Comparison of ENCODE assay signal across 20 cellular contexts in the genomic region with DNA sequence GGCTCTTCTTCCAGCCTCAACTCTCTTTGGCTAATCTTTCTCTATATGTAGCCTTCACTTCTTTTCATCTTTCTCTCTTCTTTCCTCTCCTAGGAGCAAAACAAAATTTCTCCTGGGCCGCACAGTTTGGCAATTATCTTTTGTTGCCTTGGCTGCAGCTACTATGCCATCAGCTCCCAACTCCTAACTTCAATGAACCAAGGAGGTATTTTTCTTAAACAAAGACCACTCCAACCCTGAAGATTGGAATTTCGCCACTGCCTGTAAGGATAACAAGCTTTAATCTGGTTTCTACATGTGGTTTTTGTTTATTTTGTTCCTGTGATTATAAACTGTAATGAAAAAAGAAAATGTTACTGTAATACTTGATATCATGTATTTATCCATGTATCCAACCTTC. TPM values are rescaled to one million over a fixed set of nuclear protein-coding genes. Genes with fewer than 3 reads are reported as not detected.
DNase-seq lines count a peak whose midpoint lies in the region; ATAC-seq, FAIRE-seq and TF ChIP-seq lines count a peak whose summit lies in the region.
"Had no signal": no experiment of that assay in that cellular context is flagged by ENCODE, and none has a peak within 500 bp of the region (broad histone marks: within the 10 kb centered on the region; RNA-seq: fewer than 3 reads in every experiment).

No MANE protein-coding gene starts in this region.

- FAIRE-seq in H1 (lab: Jason Lieb, UNC) = no peak
- no peak for FAIRE-seq in urothelium cell line (lab: Jason Lieb, UNC)
- FAIRE-seq: GM12892, GM18507 had no signal

- WGBS in H1 (ENCODE audit: extremely low coverage in 1 of 2, insufficient coverage in 1 of 2, insufficient read length in 1 of 2, insufficient replicate concordance in 2 of 2, low coverage in 1 of 2, low lambda C conversion rate in 2 of 2, missing lambda C conversion rate in 1 of 2), 2 experiments = 92% methylated on average over 2 of the region's 2 CpGs; no CpG with 5 or more reads in 1 of the 2 experiments
- WGBS in thyroid gland, 2 donors = 30 to 36% methylated on average over 2 of the region's 2 CpGs

- H3K9ac ChIP-seq in H1 (replicated peaks in 1 of 4; ENCODE audit: extremely low read depth in 1 of 4, low read depth in 3 of 4, low read length in 3 of 4) = no peak overlapping the region
- H3K9ac ChIP-seq: BLaER1 treated with 17β-estradiol and CSF1 and Interleukin-3, amounts not matched to agents 10 nM and 100 nM; GM23248 had no signal

- no peak overlapping the region for H2BK15ac ChIP-seq in H1 (ENCODE audit: low read length)

- CTCF ChIA-PET in H1 (lab: Charles Lee; ENCODE audit: partially characterized antibody) = interaction anchor here (0.6 to 1.5 kb wide), 4 partner anchors 14 to 787 kb away, joined by 3 to 4 read pairs (median 3); partner anchors contain the start of gene COIL

- no peaks in the 10 kb centered on the region for H4K20me1 ChIP-seq in H1 (replicated peaks in 1 of 2; ENCODE audit: control insufficient read depth in 1 of 2, insufficient read depth in 2 of 2, low read length in 2 of 2)
- H4K20me1 ChIP-seq: BLaER1 treated with 17β-estradiol and CSF1 and Interleukin-3, amounts not matched to agents 10 nM and 100 nM had no signal

- H3K23ac ChIP-seq in H1 (ENCODE audit: insufficient read length) = no peak overlapping the region

- H3K79me2 ChIP-seq in H1 (ENCODE audit: control insufficient read depth in 1 of 2, insufficient read depth in 2 of 2, low read length in 2 of 2) = peaks cover 0 to 3% of the 10 kb centered on the region in 2 experiments; a peak in 1 of 4 replicates

- no peaks in the 10 kb centered on the region for H3K79me1 ChIP-seq in H1 (ENCODE audit: low read depth, low read length)

- no peak for TF ChIP-seq CTCF in natural killer cell (IDR thresholded peaks at IDR 0.05)
- no peak for TF ChIP-seq CTCF in H1 (IDR thresholded peaks at IDR 0.05; ENCODE audit: control extremely low read depth in 1 of 3, insufficient read depth in 1 of 3, low read depth in 1 of 3, low read length in 3 of 3)
- TF ChIP-seq CTCF in thyroid gland (IDR thresholded peaks at IDR 0.05) = no peak

- no peak for ATAC-seq in natural killer cell
- ATAC-seq in natural killer cell treated with Interleukin-12 subunit alpha and Interleukin-12 subunit beta and Interleukin-15 and Interleukin-18, amount 100 ng/mL, for 72 hours = no peak
- ATAC-seq: HCT116 had no signal

- peaks cover 13 to 17% of the 10 kb centered on the region in 2 donors for H3K4me1 Mint-ChIP-seq in natural killer cell
- H3K4me1 Mint-ChIP-seq in natural killer cell treated with Interleukin-12 subunit alpha and Interleukin-12 subunit beta and Interleukin-15 and Interleukin-18, amount 100 ng/mL, for 72 hours (ENCODE audit: low read depth in 2 of 2) = peaks cover 12 to 16% of the 10 kb centered on the region in 2 donors

- no peak overlapping the region for H3K4ac ChIP-seq in H1 (replicated peaks; ENCODE audit: insufficient read length, low read depth, low read length)

- no peak for TF ChIP-seq RAD21 in H1 (IDR thresholded peaks at IDR 0.05 in 1 of 2, conservative IDR thresholded peaks at IDR 0.05 in 1 of 2; ENCODE audit: low read depth in 2 of 2, low read length in 2 of 2)

- no peak overlapping the region for H4K8ac ChIP-seq in H1 (ENCODE audit: extremely low read depth, insufficient read depth, low read length)

- H2BK12ac ChIP-seq in H1 (ENCODE audit: low read depth, low read length) = no peak overlapping the region

- TF ChIP-seq POLR2A in H1 (IDR thresholded peaks at IDR 0.05; ENCODE audit: control extremely low read depth in 1 of 2, low read depth in 2 of 2, low read length in 2 of 2) (no peak), thyroid gland (IDR thresholded peaks at IDR 0.05) (no peak)

- TF ChIP-seq EP300 in H1 (IDR thresholded peaks at IDR 0.05; ENCODE audit: borderline replicate concordance in 1 of 2, low read depth in 2 of 2, low read length in 2 of 2) = no peak

- H3K27me3 ChIP-seq in H1 (replicated peaks in 1 of 4; ENCODE audit: control insufficient read depth in 3 of 4, extremely low read depth in 1 of 4, insufficient read depth in 3 of 4, low read length in 3 of 4) (no peaks in the 10 kb centered on the region), thyroid gland (no peaks in the 10 kb centered on the region)
- H3K27me3 ChIP-seq: BLaER1 treated with 17β-estradiol and CSF1 and Interleukin-3, amounts not matched to agents 10 nM and 100 nM had no signal

- no peak overlapping the region for H4K91ac ChIP-seq in H1 (replicated peaks; ENCODE audit: insufficient read length, low read length)

- intact Hi-C loops in natural killer cell (cut with micrococcal nuclease) = no loop called here
- intact Hi-C loops in thyroid gland (cut with DNase I) = no loop called here

- H3K9me3 ChIP-seq in H1 (ENCODE audit: insufficient read depth in 2 of 2, low read depth in 1 of 2, low read length in 1 of 2) (peaks cover 4 to 18% of the 10 kb centered on the region in 2 experiments; a peak in 2 of 4 replicates), thyroid gland (no peaks in the 10 kb centered on the region)

- H3K4me3 Mint-ChIP-seq in natural killer cell = peak overlapping the region; percentile 14
- no peak overlapping the region for H3K4me3 Mint-ChIP-seq in natural killer cell treated with Interleukin-12 subunit alpha and Interleukin-12 subunit beta and Interleukin-15 and Interleukin-18, amount 100 ng/mL, for 72 hours
- H3K4me3 Mint-ChIP-seq: HFFc6 had no signal

- no peak overlapping the region for H3K56ac ChIP-seq in H1 (replicated peaks; ENCODE audit: insufficient read length, low read depth, low read length)

- H3K14ac ChIP-seq in H1 (ENCODE audit: insufficient read length) = no peak overlapping the region

- H3K27ac Mint-ChIP-seq in natural killer cell = no peak overlapping the region
- no peak overlapping the region for H3K27ac Mint-ChIP-seq in natural killer cell treated with Interleukin-12 subunit alpha and Interleukin-12 subunit beta and Interleukin-15 and Interleukin-18, amount 100 ng/mL, for 72 hours
- H3K27ac Mint-ChIP-seq: B cell; CD8-positive, alpha-beta memory T cell; HFFc6 had no signal

- H2BK5ac ChIP-seq in H1 (ENCODE audit: low read depth, low read length) = no peak overlapping the region

- no peak overlapping the region for H2BK20ac ChIP-seq in H1 (ENCODE audit: low read length)

- H3K23me2 ChIP-seq in H1 (ENCODE audit: low read depth, low read length) = peaks cover 2% of the 10 kb centered on the region; the same call in 1 of the 2 replicates

- no peak overlapping the region for H2AK5ac ChIP-seq in H1 (ENCODE audit: low read depth, low read length)

- no peaks in the 10 kb centered on the region for H3K9me3 Mint-ChIP-seq in natural killer cell
- H3K9me3 Mint-ChIP-seq in natural killer cell treated with Interleukin-12 subunit alpha and Interleukin-12 subunit beta and Interleukin-15 and Interleukin-18, amount 100 ng/mL, for 72 hours = no peaks in the 10 kb centered on the region
- H3K9me3 Mint-ChIP-seq: HFFc6 had no signal

- no peak overlapping the region for H3K4me2 ChIP-seq in H1 (ENCODE audit: insufficient read depth in 1 of 2, low read depth in 2 of 2, low read length in 2 of 2)

- no peak overlapping the region for H2BK120ac ChIP-seq in H1 (replicated peaks; ENCODE audit: low read depth, low read length)

- no peaks in the 10 kb centered on the region; a peak in 2 of 8 replicates for H3K36me3 ChIP-seq in H1 (ENCODE audit: control insufficient read depth in 2 of 4, insufficient read depth in 4 of 4, low read length in 3 of 4)
- H3K36me3 ChIP-seq in thyroid gland = no peaks in the 10 kb centered on the region

- H3K27ac ChIP-seq in H1 (ENCODE audit: low read depth, low read length) (no peak overlapping the region), thyroid gland (peak overlapping the region; percentile 54 to 73 (median 68))
- H3K27ac ChIP-seq: BLaER1 treated with 17β-estradiol and CSF1 and Interleukin-3, amounts not matched to agents 10 nM and 100 nM; GM23248; HL-60 had no signal

- no peaks in the 10 kb centered on the region for H3K36me3 Mint-ChIP-seq in natural killer cell
- no peaks in the 10 kb centered on the region for H3K36me3 Mint-ChIP-seq in natural killer cell treated with Interleukin-12 subunit alpha and Interleukin-12 subunit beta and Interleukin-15 and Interleukin-18, amount 100 ng/mL, for 72 hours

- peak overlapping the region; percentile 6; the same call in 1 of the 2 replicates for H2AFZ ChIP-seq in H1 (ENCODE audit: low read length)
- H2AFZ ChIP-seq: GM23248 had no signal

- H3K27me3 Mint-ChIP-seq in natural killer cell (ENCODE audit: low read depth in 2 of 2) = peaks cover 6 to 17% of the 10 kb centered on the region in 2 donors
- peaks cover 8 to 11% of the 10 kb centered on the region in 2 donors for H3K27me3 Mint-ChIP-seq in natural killer cell treated with Interleukin-12 subunit alpha and Interleukin-12 subunit beta and Interleukin-15 and Interleukin-18, amount 100 ng/mL, for 72 hours
- H3K27me3 Mint-ChIP-seq: B cell had no signal

- H3K4me3 ChIP-seq in H1 (ENCODE audit: extremely low read depth in 1 of 4, insufficient read depth in 2 of 4, low read depth in 3 of 4, low read length in 4 of 4) (no peak overlapping the region), thyroid gland (replicated peaks in 1 of 3) (no peak overlapping the region)
- H3K4me3 ChIP-seq: BLaER1 treated with 17β-estradiol and CSF1 and Interleukin-3, amounts not matched to agents 10 nM and 100 nM; GM23248 had no signal

- no peak overlapping the region for H3K18ac ChIP-seq in H1 (ENCODE audit: extremely low read depth, low read length)

- POLR2A ChIA-PET in H1 (lab: Charles Lee; ENCODE audit: partially characterized antibody) = interaction anchor here (0.6 kb wide), 1 partner anchor 429 kb away, joined by 3 read pairs; no protein-coding TSS in a partner anchor

- H4K5ac ChIP-seq in H1 (ENCODE audit: insufficient read length, low read depth, low read length) = no peak overlapping the region

- H3K4me1 ChIP-seq in H1 (replicated peaks in 1 of 4; ENCODE audit: control insufficient read depth in 3 of 4, insufficient read depth in 4 of 4, low read length in 3 of 4) = peaks cover 0 to 9% (median 0%) of the 10 kb centered on the region in 4 experiments; a peak in 4 of 7 replicates
- peaks cover 45 to 53% of the 10 kb centered on the region in 2 donors for H3K4me1 ChIP-seq in thyroid gland

- DNase-seq in natural killer cell (no peak), H1 (ENCODE audit: low read depth in 1 of 2, low spot score in 2 of 2) (no peak), thyroid gland (peak; percentile 66), urothelium cell line (ENCODE audit: low spot score) (no peak), NCI-H187 (lab: John Stamatoyannopoulos, UW) (no peak)
- DNase-seq in natural killer cell treated with Interleukin-12 subunit alpha and Interleukin-12 subunit beta and Interleukin-15 and Interleukin-18, amount 100 ng/mL, for 72 hours (ENCODE audit: low spot score) = no peak
- DNase-seq: CD8-positive, alpha-beta memory T cell; COR-L47; DMS 273 treated with DMSO at 0.1 percent for 48 hours; DMS53; GDM1; GM23248; H7; HFFc6 had no signal

RNA-seq across cellular contexts. Expression of gene SCPEP1, which starts 2.3 kb away (rescaled TPM):
- 10 to 100 TPM; 28.7 to 37.2 (median 35.3) TPM for total RNA-seq in natural killer cell
- 10 to 100 TPM; 13.2 to 21.7 TPM for total RNA-seq in natural killer cell treated with Interleukin-12 subunit alpha and Interleukin-12 subunit beta and Interleukin-15 and Interleukin-18, amount 100 ng/mL, for 72 hours
- total RNA-seq in H1 (2021; fragmentation: NEBNext Ultra II Directional; extraction: Animal tissue kit (Norgen Biotek cat#: 25700)) = 48.8 and 52.6 TPM in 2 replicates
- 26.8 and 30.7 TPM in 2 replicates for polyA plus RNA-seq in H1 (2011; rRNA removed)
- 37.0 TPM for polyA plus RNA-seq in H1 (2011; cell fraction: cytosol; rRNA removed)
- 39.2 TPM for polyA plus RNA-seq in H1 (2011; cell fraction: nucleus; rRNA removed)
- polyA plus RNA-seq in H1 (2012, experiment 1 of 2) = 51.8 to 53.7 TPM (median 53.1 TPM) in 4 replicates
- polyA plus RNA-seq in H1 (2012, experiment 2 of 2) = 19.9 TPM
- polyA plus RNA-seq in H1 (2013, experiment 1 of 2) = 71.5 TPM
- 70.7 TPM for polyA plus RNA-seq in H1 (2013, experiment 2 of 2)
- polyA minus RNA-seq in H1 (2011; rRNA and poly(A)+ RNA removed) = 16.4 and 16.6 TPM in 2 replicates
- 21.4 TPM for polyA minus RNA-seq in H1 (2011; cell fraction: cytosol; rRNA and poly(A)+ RNA removed)
- 17.1 TPM for polyA minus RNA-seq in H1 (2011; cell fraction: nucleus; rRNA and poly(A)+ RNA removed)
- total RNA-seq in thyroid gland = 100 to 1,000 TPM; 260 to 354 (median 284) TPM

RNA-seq across cellular contexts. Expression of gene COIL, which starts 14.8 kb away (rescaled TPM):
- total RNA-seq in natural killer cell (10 to 100 TPM; 18.6 to 23.8 (median 20.6) TPM), thyroid gland (10 to 100 TPM; 13.2 to 18.3 (median 17.5) TPM)
- total RNA-seq in natural killer cell treated with Interleukin-12 subunit alpha and Interleukin-12 subunit beta and Interleukin-15 and Interleukin-18, amount 100 ng/mL, for 72 hours = 10 to 100 TPM; 18.5 to 18.9 TPM
- 21.3 and 23.6 TPM in 2 replicates for total RNA-seq in H1 (2021; fragmentation: NEBNext Ultra II Directional; extraction: Animal tissue kit (Norgen Biotek cat#: 25700))
- polyA plus RNA-seq in H1 (2011; rRNA removed) = 3.1 and 5.2 TPM in 2 replicates
- polyA plus RNA-seq in H1 (2011; cell fraction: cytosol; rRNA removed) = 7.3 TPM
- polyA plus RNA-seq in H1 (2011; cell fraction: nucleus; rRNA removed) = 2.5 TPM
- 13.2 to 16.5 TPM (median 13.9 TPM) in 4 replicates for polyA plus RNA-seq in H1 (2012, experiment 1 of 2)
- 2.0 TPM for polyA plus RNA-seq in H1 (2012, experiment 2 of 2)
- 19.4 TPM for polyA plus RNA-seq in H1 (2013, experiment 1 of 2)
- 18.7 TPM for polyA plus RNA-seq in H1 (2013, experiment 2 of 2)
- polyA minus RNA-seq in H1 (2011; rRNA and poly(A)+ RNA removed) = 5.0 and 6.5 TPM in 2 replicates
- polyA minus RNA-seq in H1 (2011; cell fraction: cytosol; rRNA and poly(A)+ RNA removed) = 4.5 TPM
- 7.6 TPM for polyA minus RNA-seq in H1 (2011; cell fraction: nucleus; rRNA and poly(A)+ RNA removed)

Comparison
In these comparisons a context has a peak if more than half of its experiments do, and no peak if none do; other contexts are left out.
1. DNase-seq: peak in thyroid gland (2 of 2); none in natural killer cell (single experiment), natural killer cell treated with Interleukin-12 subunit alpha and Interleukin-12 subunit beta and Interleukin-15 and Interleukin-18, amount 100 ng/mL, for 72 hours (single experiment), H1 (0 of 2), urothelium cell line (single experiment) and NCI-H187 (0 of 2).